18 cellular contexts compared by ENCODE assay signal in genomic region chr9:4430492-4431261, GRCh38. TPM values are rescaled to one million over a fixed set of nuclear protein-coding genes. Genes with fewer than 3 reads are reported as not detected.
A peak's percentile ranks its signal among the peaks of the same experiment; 100 is the strongest.
DNase-seq lines count a peak whose midpoint lies in the region; ATAC-seq lines count a peak whose summit lies in the region.
"Had no signal": no experiment of that assay in that cellular context is flagged by ENCODE, and none has a peak within 500 bp of the region (broad histone marks: within the 10 kb centered on the region; RNA-seq: fewer than 3 reads in every experiment).

No MANE protein-coding gene starts in this region.

- intact Hi-C loops in right cardiac atrium (cut with DNase I), result no loop called here
- intact Hi-C loops in Right ventricle myocardium inferior (cut with DNase I), result no loop called here
- intact Hi-C loops in aorta (cut with DNase I), result no loop called here

- H3K4me3 ChIP-seq in right cardiac atrium (ENCODE audit: low read length) (no peak overlapping the region), aorta (ENCODE audit: low read length in 2 of 2) (no peak overlapping the region)
- H3K4me3 ChIP-seq: A549, heart right ventricle, lung had no signal

- WGBS in right cardiac atrium, result 39% methylated on average over 2 of the region's 2 CpGs
- 79 to 80% methylated on average over 2 of the region's 2 CpGs for WGBS in aorta, 2 donors

- DNase-seq in right cardiac atrium (no peak), Right ventricle myocardium inferior (ENCODE audit: missing footprints) (no peak), SKM-1 (lab: John Stamatoyannopoulos, UW; ENCODE audit: unreplicated experiment) (peak; percentile 10), globus pallidus (ENCODE audit: low spot score) (peak; percentile 11), aorta (no peak), epidermal melanocyte (ENCODE audit: insufficient read length, low spot score) (no peak)
- DNase-seq: amniotic stem cell; Calu3; heart right ventricle; NCI-H146; NCI-H82; nucleus accumbens; SK-N-SH; stimulated activated CD4-positive, alpha-beta T cell treated with anti-CD3 and anti-CD28 coated beads, Interleukin-15, amount 100 ng/mL, for 24 hours had no signal

- H3K4me1 ChIP-seq in right cardiac atrium (ENCODE audit: control insufficient read depth, insufficient read depth, low read length) (no peaks in the 10 kb centered on the region), aorta (ENCODE audit: control insufficient read depth in 1 of 2, insufficient read depth in 2 of 2, low read length in 2 of 2) (no peaks in the 10 kb centered on the region)
- H3K4me1 ChIP-seq: A549 had no signal

- no peaks in the 10 kb centered on the region for H3K36me3 ChIP-seq in aorta (ENCODE audit: control insufficient read depth in 1 of 2, insufficient read depth in 2 of 2, low read length in 1 of 2)
- H3K36me3 ChIP-seq: heart right ventricle had no signal

- H3K27me3 ChIP-seq in right cardiac atrium (ENCODE audit: control insufficient read depth, insufficient read depth) (no peaks in the 10 kb centered on the region), aorta (ENCODE audit: control insufficient read depth in 1 of 2, insufficient read depth in 2 of 2, low read length in 1 of 2) (no peaks in the 10 kb centered on the region)
- H3K27me3 ChIP-seq: heart right ventricle had no signal

- H3K27ac ChIP-seq in right cardiac atrium (ENCODE audit: low read length) (no peak overlapping the region), aorta (ENCODE audit: low read depth in 1 of 2, low read length in 2 of 2) (no peak overlapping the region)
- H3K27ac ChIP-seq: A549 had no signal

- ATAC-seq in right cardiac atrium (peak; percentile 36 to 81), Right ventricle myocardium inferior (no peak), aorta (ENCODE audit: low FRiP score) (peak; percentile 53), HG03280 (IDR thresholded peaks at IDR 0.05; ENCODE audit: unreplicated experiment) (no peak), GM18907 (IDR thresholded peaks at IDR 0.05; ENCODE audit: unreplicated experiment) (no peak)
- ATAC-seq: A549 had no signal

- H3K9me3 ChIP-seq in right cardiac atrium (ENCODE audit: control insufficient read depth, low read length), result no peaks in the 10 kb centered on the region
- H3K9me3 ChIP-seq in aorta (ENCODE audit: control insufficient read depth, low read length), result no peaks in the 10 kb centered on the region
- H3K9me3 ChIP-seq: A549, heart right ventricle, SK-N-SH had no signal

RNA-seq across cellular contexts. Expression of gene SLC1A1, which starts 59.6 kb away (rescaled TPM):
- total RNA-seq in right cardiac atrium, result 1 to 10 TPM; 1.1 to 2.1 (median 1.6) TPM
- polyA plus RNA-seq in right cardiac atrium, result 1.1 TPM
- total RNA-seq in Right ventricle myocardium inferior, result 3.2 TPM
- 1 to 10 TPM; 3.0 to 3.2 TPM for total RNA-seq in aorta
- polyA plus RNA-seq in aorta, result 1 to 10 TPM; 3.1 to 5.6 TPM

Comparison
In these comparisons a context has a peak if more than half of its experiments do, and no peak if none do; other contexts are left out.
1. ATAC-seq: peak in right cardiac atrium (2 of 2) and aorta (single experiment); none in Right ventricle myocardium inferior (single experiment), HG03280 (single experiment) and GM18907 (single experiment).
2. DNase-seq: peak in SKM-1 (single experiment) and globus pallidus (single experiment); none in right cardiac atrium (0 of 3), Right ventricle myocardium inferior (single experiment), aorta (0 of 2) and epidermal melanocyte (single experiment).